ENCODE assay signal across 1 cellular context in genomic region chr15:33022629-33023028, GRCh38.
TF ChIP-seq lines count a peak whose summit lies in the region.

No MANE protein-coding gene starts in this region.

TF ChIP-seq in HepG2, 621 proteins besides CTCF, POLR2A, EP300 and RAD21 (continued from another document):
- TF ChIP-seq NKX3-1 (CRISPR knock-in tag; IDR thresholded peaks at IDR 0.05) (no peak), MATR3 (CRISPR knock-in tag; IDR thresholded peaks at IDR 0.05) (no peak), RBM22 (optimal IDR thresholded peaks at IDR 0.05; ENCODE audit: low read length) (no peak), EEA1 (CRISPR knock-in tag; IDR thresholded peaks at IDR 0.05; ENCODE audit: borderline replicate concordance) (no peak), MXI1 (IDR thresholded peaks at IDR 0.05; ENCODE audit: borderline replicate concordance, low read depth, low read length) (no peak)
